Comparison of ENCODE assay signal across 1 cellular context in genomic region chr13:76892488-76892887, GRCh38.
TF ChIP-seq lines count a peak whose summit lies in the region.

No MANE protein-coding gene starts in this region.

TF ChIP-seq in SK-N-SH treated with all-trans-retinoic acid at 6 μM for 48 hours, 23 proteins besides CTCF, POLR2A, EP300 and RAD21 (continued from another document):
- TF ChIP-seq, protein P1, sequence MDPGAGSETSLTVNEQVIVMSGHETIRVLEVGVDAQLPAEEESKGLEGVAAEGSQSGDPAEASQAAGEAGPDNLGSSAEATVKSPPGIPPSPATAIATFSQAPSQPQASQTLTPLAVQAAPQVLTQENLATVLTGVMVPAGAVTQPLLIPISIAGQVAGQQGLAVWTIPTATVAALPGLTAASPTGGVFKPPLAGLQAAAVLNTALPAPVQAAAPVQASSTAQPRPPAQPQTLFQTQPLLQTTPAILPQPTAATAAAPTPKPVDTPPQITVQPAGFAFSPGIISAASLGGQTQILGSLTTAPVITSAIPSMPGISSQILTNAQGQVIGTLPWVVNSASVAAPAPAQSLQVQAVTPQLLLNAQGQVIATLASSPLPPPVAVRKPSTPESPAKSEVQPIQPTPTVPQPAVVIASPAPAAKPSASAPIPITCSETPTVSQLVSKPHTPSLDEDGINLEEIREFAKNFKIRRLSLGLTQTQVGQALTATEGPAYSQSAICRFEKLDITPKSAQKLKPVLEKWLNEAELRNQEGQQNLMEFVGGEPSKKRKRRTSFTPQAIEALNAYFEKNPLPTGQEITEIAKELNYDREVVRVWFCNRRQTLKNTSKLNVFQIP (CRISPR knock-in tag; IDR thresholded peaks at IDR 0.05; ENCODE audit: borderline replicate concordance, low read depth): no peak
